ENCODE assay signal across 9 cellular contexts in genomic region chr17:75975187-75975586, GRCh38. TPM values are rescaled to one million over a fixed set of nuclear protein-coding genes. Genes with fewer than 3 reads are reported as not detected.
DNase-seq lines count a peak whose midpoint lies in the region; ATAC-seq, FAIRE-seq and TF ChIP-seq lines count a peak whose summit lies in the region.
"Not testable (repeated sequence)": the region's sequence is repeated elsewhere in the genome, so short reads cannot be mapped to it uniquely, and the experiment has no call there.
"Had no signal": no experiment of that assay in that cellular context is flagged by ENCODE, and none has a peak within 500 bp of the region (broad histone marks: within the 10 kb centered on the region; RNA-seq: fewer than 3 reads in every experiment).

No MANE protein-coding gene starts in this region.

- not testable (repeated sequence) for FAIRE-seq in astrocyte (lab: Jason Lieb, UNC); HepG2 (lab: Jason Lieb, UNC)

- TF ChIP-seq CTCF in Loucy (conservative IDR thresholded peaks at IDR 0.05; ENCODE audit: low read length); astrocyte (IDR thresholded peaks at IDR 0.05; ENCODE audit: insufficient read depth, low read depth, low read length); colonic mucosa (IDR thresholded peaks at IDR 0.05); HepG2 (CRISPR knock-in tag; IDR thresholded peaks at IDR 0.05); psoas muscle (IDR thresholded peaks at IDR 0.05): not testable (repeated sequence)

- not testable (repeated sequence) for H3K27me3 Mint-ChIP-seq in astrocyte (ENCODE audit: low read depth, unreplicated experiment)

- WGBS in HepG2 (ENCODE audit: low lambda C conversion rate), result 92% methylated on average over 6 of the region's 6 CpGs
- WGBS in psoas muscle, 3 donors, result 89 to 95% (median 90%) methylated on average over 6 of the region's 6 CpGs

- H3K4me1 ChIP-seq in Loucy (ENCODE audit: insufficient read depth, low read length, poor library complexity, severe bottlenecking) (peaks cover 37% of the 10 kb centered on the region), colonic mucosa (peaks cover 13% of the 10 kb centered on the region), HepG2 (ENCODE audit: insufficient read depth, low read length) (peaks cover 80% of the 10 kb centered on the region), mucosa of stomach (ENCODE audit: control insufficient read depth, insufficient read depth, low read length) (peaks cover 23% of the 10 kb centered on the region), psoas muscle (peaks cover 39% of the 10 kb centered on the region)
- H3K4me1 ChIP-seq in astrocyte (ENCODE audit: insufficient read depth, low read length), result not testable (repeated sequence)

- H3K9me2 ChIP-seq in Loucy (replicated peaks; ENCODE audit: low read depth, low read length), result not testable (repeated sequence)

- in situ Hi-C loops in HepG2 (cut with HindIII; ENCODE audit: extremely low pct_ligation_motif_present, low pct_unique_long_range_greater_than_20kb), result not testable (repeated sequence)

- H3K9ac ChIP-seq in Loucy (ENCODE audit: low read depth, low read length, poor library complexity, severe bottlenecking) (peak overlapping the region; percentile 39), colonic mucosa (ENCODE audit: low read depth in 2 of 2, low read length in 2 of 2) (peak overlapping the region; percentile 1 to 5), HepG2 (ENCODE audit: insufficient read depth, low read depth, low read length) (peak overlapping the region; percentile 91; the same call in 1 of the 2 replicates), mucosa of stomach (ENCODE audit: low read length) (peak overlapping the region; percentile 32)
- not testable (repeated sequence) for H3K9ac ChIP-seq in astrocyte (ENCODE audit: low read length)

- intact Hi-C loops in colonic mucosa (cut with DNase I); HepG2 (cut with micrococcal nuclease; ENCODE audit: unreplicated experiment): not testable (repeated sequence)
- intact Hi-C loops in psoas muscle (cut with DNase I), result loop anchor here in 1 of 2 donors (5.0 kb wide), 1 partner anchor 33 kb away; the partner anchor contains the start of gene FBF1

- not testable (repeated sequence) for H3K27ac ChIP-seq in astrocyte (ENCODE audit: low read depth, low read length); colonic mucosa
- H3K27ac ChIP-seq in HepG2 (ENCODE audit: extremely low read length, insufficient read depth, low read length) (peak overlapping the region; percentile 99), psoas muscle (peak overlapping the region; percentile 76)

- TF ChIP-seq EP300 in HepG2 (IDR thresholded peaks at IDR 0.05; ENCODE audit: low read depth in 2 of 2, low read length in 2 of 2); HepG2 (CRISPR knock-in tag; IDR thresholded peaks at IDR 0.05; ENCODE audit: borderline replicate concordance): not testable (repeated sequence)

- H3K36me3 ChIP-seq in Loucy (ENCODE audit: insufficient read depth, low read length); astrocyte (ENCODE audit: insufficient read depth, low read length); colonic mucosa; mucosa of stomach (ENCODE audit: control insufficient read depth, insufficient read depth, low read length): not testable (repeated sequence)
- H3K36me3 ChIP-seq in HepG2 (replicated peaks in 1 of 2; ENCODE audit: control insufficient read depth in 1 of 2, insufficient read depth in 2 of 2, low read length in 2 of 2) (peaks cover 8 to 36% of the 10 kb centered on the region in 2 experiments), psoas muscle (ENCODE audit: insufficient read depth in 1 of 2, low read depth in 1 of 2) (peaks cover 0 to 35% of the 10 kb centered on the region in 2 donors)

- not testable (repeated sequence) for H4K20me1 ChIP-seq in Loucy (ENCODE audit: insufficient read depth, low read length, poor library complexity, severe bottlenecking); HepG2 (ENCODE audit: insufficient read depth, low read length)
- peaks cover 24% of the 10 kb centered on the region for H4K20me1 ChIP-seq in astrocyte (ENCODE audit: insufficient read depth, low read length)

- POLR2A ChIA-PET in HepG2 (lab: Yijun Ruan, JAX), result interaction anchor here (0.6 to 11.5 kb wide), 5 partner anchors 15 to 195 kb away, joined by 3 to 481 read pairs (median 19); partner anchors contain the start of genes CDK3 and MRPL38

- H3K4me2 ChIP-seq in Loucy (ENCODE audit: low read depth, low read length, poor library complexity, severe bottlenecking), result peak overlapping the region; percentile 56
- H3K4me2 ChIP-seq in astrocyte (ENCODE audit: low read length), result not testable (repeated sequence)
- H3K4me2 ChIP-seq in HepG2 (ENCODE audit: low read depth, low read length), result peak overlapping the region; percentile 87

- not testable (repeated sequence) for H3K27me3 ChIP-seq in Loucy (ENCODE audit: insufficient read depth, low read length, poor library complexity, severe bottlenecking); astrocyte (ENCODE audit: insufficient read depth, low read length); colonic mucosa; HepG2 (ENCODE audit: control insufficient read depth in 1 of 2, insufficient read depth in 2 of 2, low read length in 2 of 2); mucosa of stomach (ENCODE audit: control insufficient read depth, insufficient read depth, low read length); psoas muscle (ENCODE audit: insufficient read depth in 3 of 3, low read length in 2 of 3)

- H3K36me3 Mint-ChIP-seq in astrocyte (ENCODE audit: low read depth, unreplicated experiment), result peaks cover 28% of the 10 kb centered on the region
- H3K36me3 Mint-ChIP-seq in stimulated activated effector memory CD8-positive, alpha-beta T cell treated with anti-CD3 and anti-CD28 coated beads, Interleukin-12 subunit alpha, Interleukin-12 subunit beta, amount 100 ng/mL, for 72 hours, result peaks cover 65% of the 10 kb centered on the region

- H3K27ac Mint-ChIP-seq in astrocyte (ENCODE audit: unreplicated experiment), result not testable (repeated sequence)
- peak overlapping the region; percentile 72 for H3K27ac Mint-ChIP-seq in stimulated activated effector memory CD8-positive, alpha-beta T cell treated with anti-CD3 and anti-CD28 coated beads, Interleukin-12 subunit alpha, Interleukin-12 subunit beta, amount 100 ng/mL, for 72 hours

- CTCF ChIA-PET in HepG2 (lab: Yijun Ruan, JAX; ENCODE audit: low intra/inter-chr PET ratio, low total read pairs), result not testable (repeated sequence)

- not testable (repeated sequence) for H3K9me3 ChIP-seq in Loucy (ENCODE audit: insufficient read depth, low read depth, low read length); astrocyte (ENCODE audit: insufficient read depth, low read depth, low read length); colonic mucosa; HepG2 (ENCODE audit: low read length); mucosa of stomach (ENCODE audit: control insufficient read depth, low read length); psoas muscle

- H3K4me3 ChIP-seq in Loucy (ENCODE audit: low read length, poor library complexity, severe bottlenecking); astrocyte (ENCODE audit: insufficient read depth, low read depth, low read length); colonic mucosa; mucosa of stomach (ENCODE audit: low read length): not testable (repeated sequence)
- H3K4me3 ChIP-seq in HepG2 (replicated peaks in 1 of 3; ENCODE audit: insufficient read depth in 1 of 3, low read depth in 2 of 3, low read length in 3 of 3) (peak overlapping the region in 2 of 3 experiments; percentile 74 to 98; a peak in 4 of 6 replicates), psoas muscle (peak overlapping the region; percentile 85)

- not testable (repeated sequence) for BruUV-seq in HepG2 (replicated peaks; lab: Mats Ljungman, UMichigan)

- ATAC-seq in HepG2; psoas muscle; stimulated activated effector memory CD8-positive, alpha-beta T cell treated with anti-CD3 and anti-CD28 coated beads, Interleukin-12 subunit alpha, Interleukin-12 subunit beta, amount 100 ng/mL, for 72 hours: not testable (repeated sequence)

- H2AFZ ChIP-seq in Loucy (ENCODE audit: low read length); astrocyte (ENCODE audit: low read depth, low read length); HepG2 (ENCODE audit: low read length): not testable (repeated sequence)

- not testable (repeated sequence) for H3F3A ChIP-seq in Loucy (ENCODE audit: low read depth)

- not testable (repeated sequence) for DNase-seq in astrocyte (ENCODE audit: low read depth); colonic mucosa; HepG2 (ENCODE audit: low spot score); psoas muscle; stimulated activated effector memory CD8-positive, alpha-beta T cell treated with anti-CD3 and anti-CD28 coated beads, Interleukin-12 subunit alpha, Interleukin-12 subunit beta, amount 100 ng/mL, for 72 hours (ENCODE audit: low spot score in 2 of 2)

- TF ChIP-seq POLR2A in HepG2 (IDR thresholded peaks at IDR 0.05; ENCODE audit: insufficient read depth in 1 of 2, low read depth in 2 of 2, low read length in 2 of 2), result not testable (repeated sequence)

- not testable (repeated sequence) for TF ChIP-seq RAD21 in HepG2 (CRISPR knock-in tag; IDR thresholded peaks at IDR 0.05)

- H3K4me1 Mint-ChIP-seq in astrocyte (ENCODE audit: low read depth, unreplicated experiment), result peaks cover 15% of the 10 kb centered on the region
- peaks cover 26% of the 10 kb centered on the region for H3K4me1 Mint-ChIP-seq in stimulated activated effector memory CD8-positive, alpha-beta T cell treated with anti-CD3 and anti-CD28 coated beads, Interleukin-12 subunit alpha, Interleukin-12 subunit beta, amount 100 ng/mL, for 72 hours

- peaks cover 42% of the 10 kb centered on the region for H3K79me2 ChIP-seq in Loucy (ENCODE audit: insufficient read depth, low read length)
- H3K79me2 ChIP-seq in astrocyte (ENCODE audit: insufficient read depth, low read length), result peaks cover 55% of the 10 kb centered on the region
- peaks cover 71% of the 10 kb centered on the region for H3K79me2 ChIP-seq in HepG2 (ENCODE audit: insufficient read depth, low read length)

- not testable (repeated sequence) for H3K9me3 Mint-ChIP-seq in astrocyte (ENCODE audit: unreplicated experiment); stimulated activated effector memory CD8-positive, alpha-beta T cell treated with anti-CD3 and anti-CD28 coated beads, Interleukin-12 subunit alpha, Interleukin-12 subunit beta, amount 100 ng/mL, for 72 hours

- H3K4me3 Mint-ChIP-seq in astrocyte (ENCODE audit: unreplicated experiment), result peak overlapping the region; percentile 75
- not testable (repeated sequence) for H3K4me3 Mint-ChIP-seq in stimulated activated effector memory CD8-positive, alpha-beta T cell treated with anti-CD3 and anti-CD28 coated beads, Interleukin-12 subunit alpha, Interleukin-12 subunit beta, amount 100 ng/mL, for 72 hours

RNA-seq across cellular contexts. Expression of gene ACOX1, which starts 3.8 kb away (rescaled TPM):
- total RNA-seq in astrocyte (56.8 and 61.3 TPM in 2 replicates), colonic mucosa (100 to 1,000 TPM; 110 to 136 TPM), HepG2 (2016; rRNA removed; fragmentation: Illumina TruSeq; extraction: Trizol) (120 and 156 TPM in 2 replicates), psoas muscle (10 to 100 TPM; 58.1 to 78.8 (median 64.4) TPM)
- 10.7 and 14.1 TPM in 2 replicates for total RNA-seq in HepG2 (2016; cell fraction: cytosol; rRNA removed; fragmentation: Illumina TruSeq; extraction: Trizol; ENCODE audit: low read depth)
- total RNA-seq in HepG2 (2016; cell fraction: insoluble cytoplasmic fraction; rRNA removed; fragmentation: Illumina TruSeq; extraction: Trizol), result 117 and 150 TPM in 2 replicates
- 29.9 and 30.7 TPM in 2 replicates for total RNA-seq in HepG2 (2016; cell fraction: membrane; rRNA removed; fragmentation: Illumina TruSeq; extraction: Trizol)
- total RNA-seq in HepG2 (2016; cell fraction: nucleus; rRNA removed; fragmentation: Illumina TruSeq; extraction: Trizol), result 86.5 and 102 TPM in 2 replicates
- polyA plus RNA-seq in HepG2 (2011; rRNA removed) (84.2 and 86.4 TPM in 2 replicates), psoas muscle (10 to 100 TPM; 13.0 to 26.1 (median 16.3) TPM)
- polyA plus RNA-seq in HepG2 (2011; cell fraction: cytosol; rRNA removed), result 56.8 and 64.7 TPM in 2 replicates
- polyA plus RNA-seq in HepG2 (2011; cell fraction: nucleus; rRNA removed), result 77.2 and 84.5 TPM in 2 replicates
- 59.6 and 89.0 TPM in 2 replicates for polyA plus RNA-seq in HepG2 (2012)
- 5.3 and 5.6 TPM in 2 replicates for polyA plus RNA-seq in HepG2 (2016; cell fraction: cytosol; fragmentation: Illumina TruSeq; extraction: Trizol; ENCODE audit: low read depth)
- polyA plus RNA-seq in HepG2 (2016; cell fraction: insoluble cytoplasmic fraction; fragmentation: Illumina TruSeq; extraction: Trizol; ENCODE audit: low read depth), result 71.5 and 71.7 TPM in 2 replicates
- 8.6 and 11.1 TPM in 2 replicates for polyA plus RNA-seq in HepG2 (2016; cell fraction: membrane; fragmentation: Illumina TruSeq; extraction: Trizol; ENCODE audit: low read depth)
- polyA plus RNA-seq in HepG2 (2016; cell fraction: nucleus; fragmentation: Illumina TruSeq; extraction: Trizol; ENCODE audit: insufficient read depth, low read depth), result 66.2 and 73.5 TPM in 2 replicates
- 73.6 and 303 TPM in 2 replicates for polyA minus RNA-seq in HepG2 (2011; rRNA and poly(A)+ RNA removed; ENCODE audit: low replicate concordance)
- polyA minus RNA-seq in HepG2 (2011; cell fraction: cytosol; rRNA and poly(A)+ RNA removed), result 201 and 237 TPM in 2 replicates
- 162 and 215 TPM in 2 replicates for polyA minus RNA-seq in HepG2 (2011; cell fraction: nucleus; rRNA and poly(A)+ RNA removed)

RNA-seq across cellular contexts. Expression of gene TEN1, which starts 3.9 kb away (rescaled TPM):
- total RNA-seq in astrocyte (17.7 and 19.0 TPM in 2 replicates), colonic mucosa (10 to 100 TPM; 15.9 to 18.6 TPM), HepG2 (2016; rRNA removed; fragmentation: Illumina TruSeq; extraction: Trizol) (14.7 and 18.0 TPM in 2 replicates), psoas muscle (1 to 10 TPM; 3.4 to 8.8 (median 7.0) TPM)
- total RNA-seq in HepG2 (2016; cell fraction: cytosol; rRNA removed; fragmentation: Illumina TruSeq; extraction: Trizol; ENCODE audit: low read depth), result 26.3 and 36.8 TPM in 2 replicates
- 13.8 and 19.0 TPM in 2 replicates for total RNA-seq in HepG2 (2016; cell fraction: insoluble cytoplasmic fraction; rRNA removed; fragmentation: Illumina TruSeq; extraction: Trizol)
- 38.9 and 47.5 TPM in 2 replicates for total RNA-seq in HepG2 (2016; cell fraction: membrane; rRNA removed; fragmentation: Illumina TruSeq; extraction: Trizol)
- 9.0 and 10.9 TPM in 2 replicates for total RNA-seq in HepG2 (2016; cell fraction: nucleus; rRNA removed; fragmentation: Illumina TruSeq; extraction: Trizol)
- polyA plus RNA-seq in HepG2 (2011; rRNA removed) (21.3 and 29.4 TPM in 2 replicates), psoas muscle (10 to 100 TPM; 14.7 to 21.1 (median 19.4) TPM)
- 20.7 and 26.7 TPM in 2 replicates for polyA plus RNA-seq in HepG2 (2011; cell fraction: cytosol; rRNA removed)
- 68.4 and 69.7 TPM in 2 replicates for polyA plus RNA-seq in HepG2 (2011; cell fraction: nucleus; rRNA removed)
- 17.2 and 19.1 TPM in 2 replicates for polyA plus RNA-seq in HepG2 (2012)
- 36.8 and 50.4 TPM in 2 replicates for polyA plus RNA-seq in HepG2 (2016; cell fraction: cytosol; fragmentation: Illumina TruSeq; extraction: Trizol; ENCODE audit: low read depth)
- 17.0 and 17.1 TPM in 2 replicates for polyA plus RNA-seq in HepG2 (2016; cell fraction: insoluble cytoplasmic fraction; fragmentation: Illumina TruSeq; extraction: Trizol; ENCODE audit: low read depth)
- 37.6 and 44.5 TPM in 2 replicates for polyA plus RNA-seq in HepG2 (2016; cell fraction: membrane; fragmentation: Illumina TruSeq; extraction: Trizol; ENCODE audit: low read depth)
- 23.5 and 24.6 TPM in 2 replicates for polyA plus RNA-seq in HepG2 (2016; cell fraction: nucleus; fragmentation: Illumina TruSeq; extraction: Trizol; ENCODE audit: insufficient read depth, low read depth)
- polyA minus RNA-seq in HepG2 (2011; rRNA and poly(A)+ RNA removed; ENCODE audit: low replicate concordance), result 12.3 and 13.2 TPM in 2 replicates
- polyA minus RNA-seq in HepG2 (2011; cell fraction: cytosol; rRNA and poly(A)+ RNA removed), result 3.3 and 7.8 TPM in 2 replicates
- polyA minus RNA-seq in HepG2 (2011; cell fraction: nucleus; rRNA and poly(A)+ RNA removed), result 6.5 and 7.1 TPM in 2 replicates

RNA-seq across cellular contexts. Expression of gene CDK3, which starts 25.5 kb away (rescaled TPM):
- 5.0 and 7.5 TPM in 2 replicates for total RNA-seq in astrocyte
- total RNA-seq in colonic mucosa, result 1 to 10 TPM; 5.3 to 8.2 TPM
- total RNA-seq in HepG2 (2016; rRNA removed; fragmentation: Illumina TruSeq; extraction: Trizol), result 2.0 and 5.8 TPM in 2 replicates
- total RNA-seq in HepG2 (2016; cell fraction: cytosol; rRNA removed; fragmentation: Illumina TruSeq; extraction: Trizol; ENCODE audit: low read depth), result 1.8 and 2.5 TPM in 2 replicates
- total RNA-seq in HepG2 (2016; cell fraction: insoluble cytoplasmic fraction; rRNA removed; fragmentation: Illumina TruSeq; extraction: Trizol), result 1.6 and 5.0 TPM in 2 replicates
- total RNA-seq in HepG2 (2016; cell fraction: membrane; rRNA removed; fragmentation: Illumina TruSeq; extraction: Trizol), result 2.3 TPM in 2 replicates
- total RNA-seq in HepG2 (2016; cell fraction: nucleus; rRNA removed; fragmentation: Illumina TruSeq; extraction: Trizol), result 7.8 and 9.0 TPM in 2 replicates
- 11.4 and 18.0 TPM in 2 replicates for polyA plus RNA-seq in HepG2 (2011; rRNA removed)
- polyA plus RNA-seq in HepG2 (2011; cell fraction: cytosol; rRNA removed), result 5.4 and 6.1 TPM in 2 replicates
- polyA plus RNA-seq in HepG2 (2011; cell fraction: nucleus; rRNA removed), result 90.2 and 107 TPM in 2 replicates
- 10.2 and 11.2 TPM in 2 replicates for polyA plus RNA-seq in HepG2 (2012)
- polyA plus RNA-seq in HepG2 (2016; cell fraction: cytosol; fragmentation: Illumina TruSeq; extraction: Trizol; ENCODE audit: low read depth), result 0.93 and 1.5 TPM in 2 replicates
- polyA plus RNA-seq in HepG2 (2016; cell fraction: insoluble cytoplasmic fraction; fragmentation: Illumina TruSeq; extraction: Trizol; ENCODE audit: low read depth), result 1.1 and 1.4 TPM in 2 replicates
- 1.8 and 2.0 TPM in 2 replicates for polyA plus RNA-seq in HepG2 (2016; cell fraction: membrane; fragmentation: Illumina TruSeq; extraction: Trizol; ENCODE audit: low read depth)
- polyA plus RNA-seq in HepG2 (2016; cell fraction: nucleus; fragmentation: Illumina TruSeq; extraction: Trizol; ENCODE audit: insufficient read depth, low read depth), result 29.8 and 32.4 TPM in 2 replicates
- 0.84 and 2.9 TPM in 2 replicates for polyA minus RNA-seq in HepG2 (2011; rRNA and poly(A)+ RNA removed; ENCODE audit: low replicate concordance)
- polyA minus RNA-seq in HepG2 (2011; cell fraction: cytosol; rRNA and poly(A)+ RNA removed), result 0.62 and 1.3 TPM in 2 replicates
- 4.0 and 7.6 TPM in 2 replicates for polyA minus RNA-seq in HepG2 (2011; cell fraction: nucleus; rRNA and poly(A)+ RNA removed)
- total RNA-seq in psoas muscle, result 1 to 10 TPM in 1 of 4 donors, under 1 TPM in 3; 0.60 to 1.4 (median 0.62) TPM
- 1 to 10 TPM in 2 of 3 donors, under 1 TPM in 1; 0.47 to 1.9 (median 1.1) TPM for polyA plus RNA-seq in psoas muscle

RNA-seq across cellular contexts. Expression of gene FBF1, which starts 34.3 kb away (rescaled TPM):
- total RNA-seq in astrocyte, result 5.1 and 5.2 TPM in 2 replicates
- 10 to 100 TPM in 1 of 2 donors, 1 to 10 TPM in 1; 3.2 to 21.5 TPM for total RNA-seq in colonic mucosa
- 3.5 and 8.1 TPM in 2 replicates for total RNA-seq in HepG2 (2016; rRNA removed; fragmentation: Illumina TruSeq; extraction: Trizol)
- 9.1 and 11.4 TPM in 2 replicates for total RNA-seq in HepG2 (2016; cell fraction: cytosol; rRNA removed; fragmentation: Illumina TruSeq; extraction: Trizol; ENCODE audit: low read depth)
- 2.6 and 8.5 TPM in 2 replicates for total RNA-seq in HepG2 (2016; cell fraction: insoluble cytoplasmic fraction; rRNA removed; fragmentation: Illumina TruSeq; extraction: Trizol)
- 4.8 and 6.0 TPM in 2 replicates for total RNA-seq in HepG2 (2016; cell fraction: membrane; rRNA removed; fragmentation: Illumina TruSeq; extraction: Trizol)
- 10.2 TPM in 2 replicates for total RNA-seq in HepG2 (2016; cell fraction: nucleus; rRNA removed; fragmentation: Illumina TruSeq; extraction: Trizol)
- 2.4 and 2.7 TPM in 2 replicates for polyA plus RNA-seq in HepG2 (2011; rRNA removed)
- 0.77 and 1.5 TPM in 2 replicates for polyA plus RNA-seq in HepG2 (2011; cell fraction: cytosol; rRNA removed)
- 17.0 and 21.4 TPM in 2 replicates for polyA plus RNA-seq in HepG2 (2011; cell fraction: nucleus; rRNA removed)
- 1.5 and 1.6 TPM in 2 replicates for polyA plus RNA-seq in HepG2 (2012)
- polyA plus RNA-seq in HepG2 (2016; cell fraction: cytosol; fragmentation: Illumina TruSeq; extraction: Trizol; ENCODE audit: low read depth), result 1.0 and 1.8 TPM in 2 replicates
- polyA plus RNA-seq in HepG2 (2016; cell fraction: insoluble cytoplasmic fraction; fragmentation: Illumina TruSeq; extraction: Trizol; ENCODE audit: low read depth), result 1.8 and 3.2 TPM in 2 replicates
- polyA plus RNA-seq in HepG2 (2016; cell fraction: membrane; fragmentation: Illumina TruSeq; extraction: Trizol; ENCODE audit: low read depth), result 1.5 and 2.3 TPM in 2 replicates
- polyA plus RNA-seq in HepG2 (2016; cell fraction: nucleus; fragmentation: Illumina TruSeq; extraction: Trizol; ENCODE audit: insufficient read depth, low read depth), result 19.0 and 21.2 TPM in 2 replicates
- 2.2 and 13.0 TPM in 2 replicates for polyA minus RNA-seq in HepG2 (2011; rRNA and poly(A)+ RNA removed; ENCODE audit: low replicate concordance)
- polyA minus RNA-seq in HepG2 (2011; cell fraction: cytosol; rRNA and poly(A)+ RNA removed), result 1.2 and 2.1 TPM in 2 replicates
- polyA minus RNA-seq in HepG2 (2011; cell fraction: nucleus; rRNA and poly(A)+ RNA removed), result 6.3 and 6.5 TPM in 2 replicates
- total RNA-seq in psoas muscle, result 1 to 10 TPM; 1.8 to 5.9 (median 3.7) TPM
- polyA plus RNA-seq in psoas muscle, result 10 to 100 TPM in 1 of 3 donors, 1 to 10 TPM in 2; 1.8 to 10.4 (median 3.1) TPM

RNA-seq across cellular contexts. Expression of gene EVPL, which starts 51.9 kb away (rescaled TPM):
- total RNA-seq in astrocyte, result not detected in 2 replicates
- total RNA-seq in colonic mucosa, result 10 to 100 TPM; 18.8 to 31.1 TPM
- 3.6 and 8.2 TPM in 2 replicates for total RNA-seq in HepG2 (2016; rRNA removed; fragmentation: Illumina TruSeq; extraction: Trizol)
- 1.1 and 1.8 TPM in 2 replicates for total RNA-seq in HepG2 (2016; cell fraction: cytosol; rRNA removed; fragmentation: Illumina TruSeq; extraction: Trizol; ENCODE audit: low read depth)
- total RNA-seq in HepG2 (2016; cell fraction: insoluble cytoplasmic fraction; rRNA removed; fragmentation: Illumina TruSeq; extraction: Trizol), result 2.4 and 9.2 TPM in 2 replicates
- total RNA-seq in HepG2 (2016; cell fraction: membrane; rRNA removed; fragmentation: Illumina TruSeq; extraction: Trizol), result 1.1 and 1.4 TPM in 2 replicates
- total RNA-seq in HepG2 (2016; cell fraction: nucleus; rRNA removed; fragmentation: Illumina TruSeq; extraction: Trizol), result 8.8 and 9.0 TPM in 2 replicates
- polyA plus RNA-seq in HepG2 (2011; rRNA removed), result 2.1 and 4.3 TPM in 2 replicates
- polyA plus RNA-seq in HepG2 (2011; cell fraction: cytosol; rRNA removed), result 0.99 and 1.4 TPM in 2 replicates
- polyA plus RNA-seq in HepG2 (2011; cell fraction: nucleus; rRNA removed), result 26.0 and 30.5 TPM in 2 replicates
- polyA plus RNA-seq in HepG2 (2012), result 3.9 and 4.6 TPM in 2 replicates
- 0.88 and 1.3 TPM in 2 replicates for polyA plus RNA-seq in HepG2 (2016; cell fraction: cytosol; fragmentation: Illumina TruSeq; extraction: Trizol; ENCODE audit: low read depth)
- polyA plus RNA-seq in HepG2 (2016; cell fraction: insoluble cytoplasmic fraction; fragmentation: Illumina TruSeq; extraction: Trizol; ENCODE audit: low read depth), result 2.9 and 4.4 TPM in 2 replicates
- 1.0 and 1.6 TPM in 2 replicates for polyA plus RNA-seq in HepG2 (2016; cell fraction: membrane; fragmentation: Illumina TruSeq; extraction: Trizol; ENCODE audit: low read depth)
- polyA plus RNA-seq in HepG2 (2016; cell fraction: nucleus; fragmentation: Illumina TruSeq; extraction: Trizol; ENCODE audit: insufficient read depth, low read depth), result 26.6 and 28.0 TPM in 2 replicates
- 3.4 and 3.8 TPM in 2 replicates for polyA minus RNA-seq in HepG2 (2011; rRNA and poly(A)+ RNA removed; ENCODE audit: low replicate concordance)
- 3.0 TPM in 2 replicates for polyA minus RNA-seq in HepG2 (2011; cell fraction: cytosol; rRNA and poly(A)+ RNA removed)
- polyA minus RNA-seq in HepG2 (2011; cell fraction: nucleus; rRNA and poly(A)+ RNA removed), result 4.9 and 7.6 TPM in 2 replicates
- total RNA-seq in psoas muscle, result under 1 TPM in 3 of 4 donors, not detected in 1; 0.16 to 0.36 (median 0.19) TPM
- polyA plus RNA-seq in psoas muscle, result under 1 TPM; 0.03 to 0.07 (median 0.05) TPM
- total RNA-seq: M059J had no signal
- polyA plus RNA-seq: GM12878 had no signal
